Comparison of ENCODE assay signal across 28 cellular contexts in the genomic region with DNA sequence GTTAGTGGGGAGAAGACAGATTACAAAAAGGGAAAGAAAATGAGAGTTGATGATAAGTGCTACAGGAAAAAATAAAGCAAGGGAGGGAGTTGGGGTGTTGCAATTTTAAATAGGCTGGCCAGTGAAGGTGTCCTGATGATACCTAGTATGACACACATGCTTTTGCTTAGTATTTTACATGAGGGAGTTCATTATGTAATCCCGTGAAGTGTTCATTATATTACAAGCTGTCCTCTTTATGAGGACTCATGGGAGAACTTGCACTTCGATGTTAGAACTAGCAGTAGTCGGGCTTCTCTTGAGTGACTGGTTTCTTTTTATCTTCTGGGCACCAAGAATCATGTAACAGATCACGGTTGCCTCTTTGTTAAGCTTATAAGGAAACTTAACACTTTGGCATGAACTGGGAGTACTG.
"Had no signal": no experiment of that assay in that cellular context is flagged by ENCODE, and none has a peak within 500 bp of the region (broad histone marks: within the 10 kb centered on the region; RNA-seq: fewer than 3 reads in every experiment).

No MANE protein-coding gene starts in this region.

- H3K4me1 ChIP-seq: esophagus muscularis mucosa, foreskin keratinocyte, pancreas, suprapubic skin, transverse colon, upper lobe of right lung, uterus had no signal

- H3K9me3 ChIP-seq: esophagus muscularis mucosa, heart right ventricle, neutrophil, pancreas, suprapubic skin, transverse colon, upper lobe of right lung, uterus had no signal

- H3K27me3 Mint-ChIP-seq: memory B cell; stimulated activated naive CD8-positive, alpha-beta T cell treated with anti-CD3 and anti-CD28 coated beads, Interleukin-15, amount 100 ng/mL, for 72 hours had no signal

- H3K27ac Mint-ChIP-seq: memory B cell; natural killer cell treated with Interleukin-12 subunit alpha and Interleukin-12 subunit beta and Interleukin-15 and Interleukin-18, amount 100 ng/mL, for 72 hours; stimulated activated naive CD8-positive, alpha-beta T cell treated with anti-CD3 and anti-CD28 coated beads, Interleukin-15, amount 100 ng/mL, for 72 hours had no signal

- H3K4me1 Mint-ChIP-seq: memory B cell; stimulated activated naive CD8-positive, alpha-beta T cell treated with anti-CD3 and anti-CD28 coated beads, Interleukin-15, amount 100 ng/mL, for 72 hours had no signal

- H3K36me3 ChIP-seq: esophagus muscularis mucosa, heart right ventricle, neutrophil, pancreas, suprapubic skin, transverse colon, upper lobe of right lung, uterus had no signal

- H3K36me3 Mint-ChIP-seq: natural killer cell treated with Interleukin-12 subunit alpha and Interleukin-12 subunit beta and Interleukin-15 and Interleukin-18, amount 100 ng/mL, for 72 hours had no signal

- DNase-seq: dermis blood vessel endothelial cell; effector memory CD4-positive, alpha-beta T cell; foreskin keratinocyte; glutamatergic neuron; heart right ventricle; hippocampal formation; left cardiac atrium; left ventricle myocardium superior; pancreas; stimulated activated CD4-positive, alpha-beta T cell treated with anti-CD3 and anti-CD28 coated beads, Interleukin-12 subunit alpha, Interleukin-12 subunit beta, amount 100 ng/mL, for 4 hours; stimulated activated CD4-positive, alpha-beta T cell treated with anti-CD3 and anti-CD28 coated beads, Interleukin-1b, Interleukin-23, amount 100 ng/mL, for 48 hours; stimulated activated CD4-positive, alpha-beta T cell treated with anti-CD3 and anti-CD28 coated beads, Interleukin-4, amount 100 ng/mL, for 1 hour; stimulated activated CD8-positive, alpha-beta memory T cell treated with anti-CD3 and anti-CD28 coated beads, Interleukin-4, amount 100 ng/mL, for 48 hours; stimulated activated naive CD4-positive, alpha-beta T cell; stimulated activated naive CD8-positive, alpha-beta T cell treated with anti-CD3 and anti-CD28 coated beads, Interleukin-15, amount 100 ng/mL, for 72 hours; transverse colon; upper lobe of right lung; uterus had no signal

- H3K27ac ChIP-seq: coronary artery, esophagus muscularis mucosa, foreskin keratinocyte, heart right ventricle, neutrophil, pancreas, suprapubic skin, transverse colon, upper lobe of right lung, uterus had no signal

- H3K4me3 ChIP-seq: coronary artery, esophagus muscularis mucosa, heart right ventricle, lung, pancreas, smooth muscle cell, suprapubic skin, transverse colon, upper lobe of right lung, uterus had no signal

- H3K9me3 Mint-ChIP-seq: memory B cell; natural killer cell treated with Interleukin-12 subunit alpha and Interleukin-12 subunit beta and Interleukin-15 and Interleukin-18, amount 100 ng/mL, for 72 hours; stimulated activated naive CD8-positive, alpha-beta T cell treated with anti-CD3 and anti-CD28 coated beads, Interleukin-15, amount 100 ng/mL, for 72 hours had no signal

- H3K4me3 Mint-ChIP-seq: memory B cell; natural killer cell treated with Interleukin-12 subunit alpha and Interleukin-12 subunit beta and Interleukin-15 and Interleukin-18, amount 100 ng/mL, for 72 hours; neural crest cell; stimulated activated naive CD8-positive, alpha-beta T cell treated with anti-CD3 and anti-CD28 coated beads, Interleukin-15, amount 100 ng/mL, for 72 hours had no signal

- H3K4me2 ChIP-seq: smooth muscle cell had no signal

- ATAC-seq: foreskin keratinocyte; heart right ventricle; left cardiac atrium; left ventricle myocardium superior; natural killer cell treated with Interleukin-12 subunit alpha and Interleukin-12 subunit beta and Interleukin-15 and Interleukin-18, amount 100 ng/mL, for 72 hours; pancreas; sciatic nerve; stimulated activated naive CD8-positive, alpha-beta T cell treated with anti-CD3 and anti-CD28 coated beads, Interleukin-15, amount 100 ng/mL, for 72 hours; upper lobe of right lung had no signal

- H3K27me3 ChIP-seq: esophagus muscularis mucosa, foreskin keratinocyte, heart right ventricle, neutrophil, pancreas, suprapubic skin, transverse colon, upper lobe of right lung, uterus had no signal
